In the genomic region with DNA sequence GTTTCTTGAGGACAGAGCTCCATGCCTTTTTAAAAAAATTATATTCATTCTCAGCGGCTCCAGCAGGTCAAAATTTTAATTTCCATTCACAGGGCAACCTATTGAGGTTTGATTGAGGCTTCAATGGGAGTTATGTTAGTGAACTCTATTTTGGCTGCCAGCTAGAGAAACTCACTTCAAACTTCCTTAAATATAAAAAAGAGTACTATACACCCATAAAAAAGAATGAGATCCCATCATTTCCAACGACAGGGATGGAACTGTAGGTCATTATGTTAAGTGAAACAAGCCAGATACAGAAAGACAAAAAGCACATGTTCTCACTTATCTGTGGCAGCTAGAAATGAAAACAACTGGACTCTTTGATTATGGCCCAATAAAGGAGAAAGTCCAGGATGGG, we compare ENCODE assay signal across 37 cellular contexts.
"Had no signal": no experiment of that assay in that cellular context is flagged by ENCODE, and none has a peak within 500 bp of the region (broad histone marks: within the 10 kb centered on the region; RNA-seq: fewer than 3 reads in every experiment).

No MANE protein-coding gene starts in this region.

- DNase-seq: activated B cell treated with CpG ODN at 0.5 μM for 24 hours; activated CD4-positive, alpha-beta memory T cell treated with anti-CD3 and anti-CD28 coated beads for 36 hours; activated CD4-positive, alpha-beta T cell treated with anti-CD3 and anti-CD28 coated beads for 4 hours; activated CD4-positive, alpha-beta T cell treated with anti-CD3 and anti-CD28 coated beads, Interleukin-2, amount 10 ng/mL, durations not matched to agents 24 days and 14 days; activated CD4-positive, alpha-beta T cell treated with anti-CD3 and anti-CD28 coated beads, Interleukin-2, amount 50 U/mL, for 1 hour; activated CD4-positive, alpha-beta T cell treated with anti-CD3 and anti-CD28 coated beads, Interleukin-2, amount 50 U/mL, for 4 hours; activated CD4-positive, CD25-positive, alpha-beta regulatory T cell treated with anti-CD3 and anti-CD28 coated beads, Interleukin-2, amount 50 U/mL, for 72 hours; activated CD8-positive, alpha-beta memory T cell treated with anti-CD3 and anti-CD28 coated beads, Interleukin-2, amount 50 U/mL, for 4 hours; activated CD8-positive, alpha-beta T cell treated with anti-CD3 and anti-CD28 coated beads for 36 hours; activated effector memory CD4-positive, alpha-beta T cell treated with anti-CD3 and anti-CD28 coated beads, Interleukin-2, amount 50 U/mL, for 16 hours; activated gamma-delta T cell treated with Interleukin-2 at 50 U/mL for 16 hours; activated naive CD4-positive, alpha-beta T cell; activated naive CD4-positive, alpha-beta T cell treated with anti-CD3 and anti-CD28 coated beads for 36 hours; activated naive CD4-positive, alpha-beta T cell treated with anti-CD3 and anti-CD28 coated beads, Interleukin-2, amount 50 U/mL, for 16 hours; activated naive CD8-positive, alpha-beta T cell treated with anti-CD3 and anti-CD28 coated beads for 36 hours; activated T-cell treated with anti-CD3 and anti-CD28 coated beads for 4 hours; activated T-cell treated with anti-CD3 and anti-CD28 coated beads, Interleukin-2, amount 50 U/mL, for 1 hour; activated T-cell treated with anti-CD3 and anti-CD28 coated beads, Interleukin-2, amount 50 U/mL, for 4 hours; activated T-cell treated with anti-CD3 and anti-CD28 coated beads, Interleukin-2, amount 50 U/mL, for 72 hours; adrenal gland; amniotic stem cell; aorta; caudate nucleus; T-helper 1 cell; T-helper 2 cell; T-helper 9 cell had no signal

- H3K36me3 ChIP-seq: adrenal gland, cardiac muscle cell had no signal

- H3K9me3 ChIP-seq: adrenal gland had no signal

- H3K27ac ChIP-seq: adrenal gland, VCaP had no signal

- H3K27ac Mint-ChIP-seq: activated B cell treated with CpG ODN at 0.5 μM for 24 hours; activated CD4-positive, alpha-beta memory T cell treated with anti-CD3 and anti-CD28 coated beads for 36 hours; activated CD4-positive, alpha-beta T cell treated with anti-CD3 and anti-CD28 coated beads, Interleukin-2, amount 10 ng/mL, durations not matched to agents 24 days and 14 days; activated CD8-positive, alpha-beta T cell treated with anti-CD3 and anti-CD28 coated beads for 36 hours; activated naive CD4-positive, alpha-beta T cell treated with anti-CD3 and anti-CD28 coated beads for 36 hours; activated naive CD4-positive, alpha-beta T cell treated with anti-CD3 and anti-CD28 coated beads, Interleukin-2, amount 50 U/mL, for 72 hours; activated naive CD8-positive, alpha-beta T cell treated with anti-CD3 and anti-CD28 coated beads for 36 hours; activated T-cell treated with anti-CD3 and anti-CD28 coated beads, Interleukin-2, amount 50 U/mL, for 72 hours; activated T-helper 1 cell treated with anti-CD3 and anti-CD28 coated beads, Interleukin-12 subunit alpha, Interleukin-12 subunit beta, Interleukin-2, Interleukin-4 antibody, amounts not matched to agents 30 ng/mL and 10 ng/mL and 1 ng/mL, durations not matched to agents 14 hours and 24 hours and 36 hours; activated T-helper 17 cell treated with anti-CD3 and anti-CD28 coated beads, Interleukin-2, amount 50 U/mL, for 72 hours; brain; T-helper 1 cell treated with Interleukin-12 subunit alpha and Interleukin-12 subunit beta and Interleukin-4 antibody, amounts not matched to agents 30 μg/mL and 1 μg/mL, for 36 hours; T-helper 2 cell treated with Interferon-gamma antibody and Interleukin-4, amounts not matched to agents 5 μg/mL and 100 μg/mL, for 36 hours had no signal

- H3K27me3 ChIP-seq: adrenal gland, cardiac muscle cell had no signal

- H3K4me3 ChIP-seq: adrenal gland, cardiac muscle cell had no signal

- H3K27me3 Mint-ChIP-seq: activated B cell treated with CpG ODN at 0.5 μM for 24 hours; activated CD4-positive, alpha-beta memory T cell treated with anti-CD3 and anti-CD28 coated beads for 36 hours; activated T-helper 17 cell treated with anti-CD3 and anti-CD28 coated beads, Interleukin-2, amount 50 U/mL, for 72 hours; brain; central memory CD8-positive, alpha-beta T cell had no signal

- ATAC-seq: activated CD8-positive, alpha-beta T cell treated with anti-CD3 and anti-CD28 coated beads for 36 hours; activated naive CD4-positive, alpha-beta T cell treated with anti-CD3 and anti-CD28 coated beads, Interleukin-2, amount 50 U/mL, for 72 hours; activated T-cell treated with anti-CD3 and anti-CD28 coated beads, Interleukin-2, amount 50 U/mL, for 4 hours; activated T-cell treated with anti-CD3 and anti-CD28 coated beads, Interleukin-2, amount 50 U/mL, for 72 hours; activated T-helper 17 cell treated with anti-CD3 and anti-CD28 coated beads, Interleukin-2, amount 50 U/mL, for 72 hours had no signal

- FAIRE-seq: bronchial epithelial cell, TTC549 had no signal

- H3K4me3 Mint-ChIP-seq: activated B cell treated with CpG ODN at 0.5 μM for 24 hours; activated CD4-positive, alpha-beta memory T cell treated with anti-CD3 and anti-CD28 coated beads for 36 hours; activated CD4-positive, alpha-beta T cell treated with anti-CD3 and anti-CD28 coated beads, Interleukin-2, amount 10 ng/mL, durations not matched to agents 24 days and 14 days; activated CD8-positive, alpha-beta T cell treated with anti-CD3 and anti-CD28 coated beads for 36 hours; activated naive CD4-positive, alpha-beta T cell treated with anti-CD3 and anti-CD28 coated beads for 36 hours; activated naive CD8-positive, alpha-beta T cell treated with anti-CD3 and anti-CD28 coated beads for 36 hours; activated T-cell treated with anti-CD3 and anti-CD28 coated beads, Interleukin-2, amount 50 U/mL, for 4 hours; activated T-cell treated with anti-CD3 and anti-CD28 coated beads, Interleukin-2, amount 50 U/mL, for 72 hours; activated T-helper 1 cell treated with anti-CD3 and anti-CD28 coated beads, Interleukin-12 subunit alpha, Interleukin-12 subunit beta, Interleukin-2, Interleukin-4 antibody, amounts not matched to agents 30 ng/mL and 10 ng/mL and 1 ng/mL, durations not matched to agents 14 hours and 24 hours and 36 hours; activated T-helper 17 cell treated with anti-CD3 and anti-CD28 coated beads, Interleukin-2, amount 50 U/mL, for 72 hours; brain; central memory CD8-positive, alpha-beta T cell; T-helper 1 cell treated with Interleukin-12 subunit alpha and Interleukin-12 subunit beta and Interleukin-4 antibody, amounts not matched to agents 30 μg/mL and 1 μg/mL, for 36 hours; T-helper 2 cell treated with Interferon-gamma antibody and Interleukin-4, amounts not matched to agents 5 μg/mL and 100 μg/mL, for 36 hours had no signal

- H3K9me3 Mint-ChIP-seq: activated B cell treated with CpG ODN at 0.5 μM for 24 hours; activated CD4-positive, alpha-beta memory T cell treated with anti-CD3 and anti-CD28 coated beads for 36 hours; activated CD4-positive, alpha-beta T cell treated with anti-CD3 and anti-CD28 coated beads, Interleukin-2, amount 10 ng/mL, durations not matched to agents 24 days and 14 days; activated CD8-positive, alpha-beta T cell treated with anti-CD3 and anti-CD28 coated beads for 36 hours; activated naive CD4-positive, alpha-beta T cell treated with anti-CD3 and anti-CD28 coated beads, Interleukin-2, amount 50 U/mL, for 72 hours; activated T-cell treated with anti-CD3 and anti-CD28 coated beads, Interleukin-2, amount 50 U/mL, for 4 hours; activated T-cell treated with anti-CD3 and anti-CD28 coated beads, Interleukin-2, amount 50 U/mL, for 72 hours; activated T-helper 1 cell treated with anti-CD3 and anti-CD28 coated beads, Interleukin-12 subunit alpha, Interleukin-12 subunit beta, Interleukin-2, Interleukin-4 antibody, amounts not matched to agents 30 ng/mL and 10 ng/mL and 1 ng/mL, durations not matched to agents 14 hours and 24 hours and 36 hours; activated T-helper 17 cell treated with anti-CD3 and anti-CD28 coated beads, Interleukin-2, amount 50 U/mL, for 72 hours; central memory CD8-positive, alpha-beta T cell; T-helper 1 cell treated with Interleukin-12 subunit alpha and Interleukin-12 subunit beta and Interleukin-4 antibody, amounts not matched to agents 30 μg/mL and 1 μg/mL, for 36 hours; T-helper 2 cell treated with Interferon-gamma antibody and Interleukin-4, amounts not matched to agents 5 μg/mL and 100 μg/mL, for 36 hours had no signal

- H3K4me1 Mint-ChIP-seq: activated B cell treated with CpG ODN at 0.5 μM for 24 hours; activated CD4-positive, alpha-beta T cell treated with anti-CD3 and anti-CD28 coated beads, Interleukin-2, amount 10 ng/mL, durations not matched to agents 24 days and 14 days; activated T-helper 17 cell treated with anti-CD3 and anti-CD28 coated beads, Interleukin-2, amount 50 U/mL, for 72 hours; central memory CD8-positive, alpha-beta T cell had no signal

- H3K36me3 Mint-ChIP-seq: activated CD4-positive, alpha-beta memory T cell treated with anti-CD3 and anti-CD28 coated beads for 36 hours; activated naive CD4-positive, alpha-beta T cell treated with anti-CD3 and anti-CD28 coated beads, Interleukin-2, amount 50 U/mL, for 72 hours; brain had no signal
